8 cellular contexts compared by ENCODE assay signal in genomic region chrX:19991350-19991718, GRCh38. TPM values are rescaled to one million over a fixed set of nuclear protein-coding genes. Genes with fewer than 3 reads are reported as not detected.
DNase-seq lines count a peak whose midpoint lies in the region; ATAC-seq and TF ChIP-seq lines count a peak whose summit lies in the region.

No MANE protein-coding gene starts in this region.

- POLR2A ChIA-PET in SK-N-SH (lab: Yijun Ruan, JAX) (no interaction called here), activated B cell treated with CpG ODN at 0.5 μM for 24 hours (lab: Charles Lee) (no interaction called here)

- H3K4me1 Mint-ChIP-seq in activated B cell treated with CpG ODN at 0.5 μM for 24 hours, result peaks cover 15% of the 10 kb centered on the region

- H3K9me3 ChIP-seq in SK-N-SH, result no peaks in the 10 kb centered on the region

- no peaks in the 10 kb centered on the region for H3K27me3 Mint-ChIP-seq in activated B cell treated with CpG ODN at 0.5 μM for 24 hours

- H3K36me3 ChIP-seq in SK-N-SH (replicated peaks in 1 of 2; ENCODE audit: control insufficient read depth in 1 of 2, insufficient read depth in 2 of 2, low read length in 1 of 2), result no peaks in the 10 kb centered on the region

- intact Hi-C loops in activated B cell treated with CpG ODN at 0.5 μM for 24 hours (cut with micrococcal nuclease), result loop anchor here (1.0 to 2.0 kb wide), 8 partner anchors 70 to 1007 kb away; partner anchors contain the start of genes EIF1AX and PHKA2

- H3K9me3 Mint-ChIP-seq in activated B cell treated with CpG ODN at 0.5 μM for 24 hours, result no peaks in the 10 kb centered on the region

- H3K27ac ChIP-seq in SK-N-SH (ENCODE audit: low read depth in 2 of 2, low read length in 1 of 2) (peak overlapping the region in 1 of 2 experiments; percentile 48; a peak in 1 of 4 replicates), substantia nigra (ENCODE audit: low read depth, low read length, poor library complexity, severe bottlenecking) (peak overlapping the region; percentile 67)

- no peak; the same call in 1 of the 2 replicates for TF ChIP-seq CTCF in SK-N-SH (IDR thresholded peaks at IDR 0.05)
- TF ChIP-seq CTCF in activated B cell treated with CpG ODN at 0.5 μM for 24 hours (IDR thresholded peaks at IDR 0.05), result no peak
- TF ChIP-seq CTCF in fibroblast of villous mesenchyme (IDR thresholded peaks at IDR 0.05; ENCODE audit: insufficient read depth, low read depth, low read length), result no peak

- no peak overlapping the region for H3K9ac ChIP-seq in SK-N-SH

- WGBS in SK-N-SH (ENCODE audit: low lambda C conversion rate), result 44% methylated on average over 6 of the region's 6 CpGs

- H4K20me1 ChIP-seq in SK-N-SH (ENCODE audit: insufficient read depth), result no peaks in the 10 kb centered on the region

- ATAC-seq in SK-N-SH treated with all-trans-retinoic acid at 6 μM for 48 hours, result no peak; the same call in 2 of the 3 replicates
- ATAC-seq in activated B cell treated with CpG ODN at 0.5 μM for 24 hours (ENCODE audit: low read depth), result no peak
- no peak for ATAC-seq in HG03095 (IDR thresholded peaks at IDR 0.05; ENCODE audit: unreplicated experiment)

- H3K4me3 Mint-ChIP-seq in activated B cell treated with CpG ODN at 0.5 μM for 24 hours, result peak overlapping the region; percentile 83

- H3K9me2 ChIP-seq in SK-N-SH, result no peaks in the 10 kb centered on the region

- no peaks in the 10 kb centered on the region for H3K27me3 ChIP-seq in SK-N-SH (ENCODE audit: insufficient read depth)

- CTCF ChIA-PET in SK-N-SH (lab: Yijun Ruan, JAX), result interaction anchor here (0.6 to 2.0 kb wide), 8 partner anchors 9 to 87 kb away, joined by 3 to 12 read pairs (median 4); no protein-coding TSS in a partner anchor
- CTCF ChIA-PET in activated B cell treated with CpG ODN at 0.5 μM for 24 hours (lab: Charles Lee), result interaction anchor here (1.0 to 1.1 kb wide), 2 partner anchors 86 to 351 kb away, joined by 3 to 4 read pairs; no protein-coding TSS in a partner anchor

- H3K36me3 Mint-ChIP-seq in activated B cell treated with CpG ODN at 0.5 μM for 24 hours (ENCODE audit: low read depth), result peaks cover 4% of the 10 kb centered on the region

- no peak for TF ChIP-seq RAD21 in SK-N-SH (IDR thresholded peaks at IDR 0.05; ENCODE audit: low read length)

- peaks cover 27% of the 10 kb centered on the region for H3K79me2 ChIP-seq in SK-N-SH (ENCODE audit: insufficient read depth)

- no peak for TF ChIP-seq EP300 in SK-N-SH (IDR thresholded peaks at IDR 0.05; ENCODE audit: borderline replicate concordance in 1 of 2, low read depth in 1 of 2, low read length in 1 of 2)

- H3K4me2 ChIP-seq in SK-N-SH, result 0 out of 2 replicates have a peak overlapping the region, but pooled peaks have one; percentile 54

- peaks cover 0 to 3% of the 10 kb centered on the region in 2 experiments; a peak in 2 of 4 replicates for H3K4me1 ChIP-seq in SK-N-SH (ENCODE audit: control insufficient read depth in 1 of 2, insufficient read depth in 2 of 2, low read depth in 1 of 2, low read length in 1 of 2)

- peak overlapping the region; percentile 85 for H3K27ac Mint-ChIP-seq in activated B cell treated with CpG ODN at 0.5 μM for 24 hours

- peak overlapping the region; percentile 79; the same call in 1 of the 2 replicates for H2AFZ ChIP-seq in SK-N-SH (ENCODE audit: low read depth)

- DNase-seq in SK-N-SH (no peak), activated B cell treated with CpG ODN at 0.5 μM for 24 hours (no peak), fibroblast of villous mesenchyme (ENCODE audit: low read depth) (no peak), substantia nigra (lab: John Stamatoyannopoulos, UW) (no peak), putamen (ENCODE audit: low spot score) (no peak), DMS114 treated with DMSO at 0.1 percent for 48 hours (lab: John Stamatoyannopoulos, UW; ENCODE audit: unreplicated experiment) (no peak)

- H3F3A ChIP-seq in SK-N-SH (replicated peaks; ENCODE audit: insufficient read depth), result peaks cover 6% of the 10 kb centered on the region

- H3K4me3 ChIP-seq in SK-N-SH (ENCODE audit: low read depth in 2 of 2, low read length in 1 of 2) (peak overlapping the region; percentile 17 to 20; a peak in 3 of 4 replicates), fibroblast of villous mesenchyme (ENCODE audit: low read depth, low read length) (peak overlapping the region; percentile 32)

TF ChIP-seq in SK-N-SH, 30 proteins besides CTCF, POLR2A, EP300 and RAD21 (continues in another document):
- TF ChIP-seq YY1 (IDR thresholded peaks at IDR 0.05; ENCODE audit: low read depth) (no peak), NRF1 (IDR thresholded peaks at IDR 0.05; ENCODE audit: low read depth, low read length) (no peak), POLR2AphosphoS5 (IDR thresholded peaks at IDR 0.05; ENCODE audit: low read depth, low read length) (no peak), JUND (IDR thresholded peaks at IDR 0.05) (no peak), USF2 (IDR thresholded peaks at IDR 0.05; ENCODE audit: borderline replicate concordance, low read depth, low read length) (no peak), TAF1 (IDR thresholded peaks at IDR 0.05; ENCODE audit: borderline replicate concordance, low read depth, low read length) (no peak), ZBTB33 (IDR thresholded peaks at IDR 0.05; ENCODE audit: borderline replicate concordance, low read depth) (no peak), RXRA (IDR thresholded peaks at IDR 0.05; ENCODE audit: borderline replicate concordance, low read depth) (no peak), FOSL2 (IDR thresholded peaks at IDR 0.05; ENCODE audit: borderline replicate concordance, low read depth) (no peak), CHD2 (IDR thresholded peaks at IDR 0.05; ENCODE audit: low read length, partially characterized antibody) (no peak)

TF ChIP-seq in SK-N-SH treated with all-trans-retinoic acid at 6 μM for 48 hours, 23 proteins besides CTCF, POLR2A, EP300 and RAD21:
- no peak for TF ChIP-seq ZNF565 (CRISPR knock-in tag; conservative IDR thresholded peaks at IDR 0.05; ENCODE audit: low read depth)
- TF ChIP-seq SNAI2 (CRISPR knock-in tag; IDR thresholded peaks at IDR 0.05), result no peak
- no peak for TF ChIP-seq GLIS3 (CRISPR knock-in tag; IDR thresholded peaks at IDR 0.05)
- TF ChIP-seq ZC3H10 (CRISPR knock-in tag; IDR thresholded peaks at IDR 0.05), result no peak
- TF ChIP-seq ARNTL (CRISPR knock-in tag; IDR thresholded peaks at IDR 0.05; ENCODE audit: borderline replicate concordance, low read depth), result no peak
- TF ChIP-seq ZFP30 (CRISPR knock-in tag; IDR thresholded peaks at IDR 0.05), result no peak
- TF ChIP-seq CSRNP3 (CRISPR knock-in tag; IDR thresholded peaks at IDR 0.05), result no peak
TF ChIP-seq in SK-N-SH treated with all-trans-retinoic acid at 6 μM for 48 hours: peak in this region for 0.

RNA-seq across cellular contexts. Expression of gene BCLAF3, which starts 0.5 kb away (rescaled TPM):
- 1.1 and 1.5 TPM in 2 replicates for polyA plus RNA-seq in SK-N-SH (2012; rRNA removed)
- polyA plus RNA-seq in SK-N-SH (2012; cell fraction: cytosol; rRNA removed), result 1.2 and 1.5 TPM in 2 replicates
- 3.5 and 5.3 TPM in 2 replicates for polyA plus RNA-seq in SK-N-SH (2012; cell fraction: nucleus; rRNA removed)
- total RNA-seq in activated B cell treated with CpG ODN at 0.5 μM for 24 hours, result 11.6 and 15.3 TPM in 2 replicates
- total RNA-seq in fibroblast of villous mesenchyme, result 4.8 and 6.5 TPM in 2 replicates
